Comparison of ENCODE assay signal across 16 cellular contexts in the genomic region with DNA sequence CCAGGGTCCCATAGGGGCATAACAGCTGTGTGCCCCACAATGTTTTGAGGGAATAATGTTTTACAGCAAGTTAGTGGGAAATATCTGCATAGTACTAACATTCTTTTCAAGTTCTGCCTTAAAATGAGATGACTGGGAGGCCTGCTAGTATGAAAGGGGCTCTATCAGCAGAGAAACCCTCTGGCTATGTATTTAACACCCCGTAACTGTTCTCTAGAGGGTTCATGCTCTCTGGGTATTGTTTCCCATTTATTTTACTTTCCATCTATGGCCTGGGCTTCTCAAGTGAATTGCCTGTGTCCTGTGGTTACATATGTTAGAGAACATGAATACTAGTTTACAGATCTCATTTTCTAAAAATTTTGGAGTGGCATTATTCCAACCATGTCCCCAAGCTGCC.
"Had no signal": no experiment of that assay in that cellular context is flagged by ENCODE, and none has a peak within 500 bp of the region (broad histone marks: within the 10 kb centered on the region; RNA-seq: fewer than 3 reads in every experiment).

No MANE protein-coding gene starts in this region.

- DNase-seq: activated CD4-positive, CD25-positive, alpha-beta regulatory T cell; amygdala; body of pancreas; caudate nucleus; colonic mucosa; kidney; left ventricle myocardium superior; mesendoderm; psoas muscle; right lobe of liver; stimulated activated naive CD8-positive, alpha-beta T cell treated with anti-CD3 and anti-CD28 coated beads, Interleukin-15, amount 100 ng/mL, for 72 hours; SW 1271 had no signal

- FAIRE-seq: kidney had no signal

- H3K27ac Mint-ChIP-seq: activated naive CD4-positive, alpha-beta T cell treated with anti-CD3 and anti-CD28 coated beads, Interleukin-2, amount 50 U/mL, for 72 hours; T-helper 2 cell treated with Interferon-gamma antibody and Interleukin-4, amounts not matched to agents 5 μg/mL and 100 μg/mL, for 36 hours had no signal

- H3K4me3 Mint-ChIP-seq: activated CD4-positive, alpha-beta T cell treated with anti-CD3 and anti-CD28 coated beads, Interleukin-2, amount 10 ng/mL, durations not matched to agents 24 days and 14 days; neural crest cell; stimulated activated naive CD8-positive, alpha-beta T cell treated with anti-CD3 and anti-CD28 coated beads, Interleukin-15, amount 100 ng/mL, for 72 hours; T-helper 2 cell treated with Interferon-gamma antibody and Interleukin-4, amounts not matched to agents 5 μg/mL and 100 μg/mL, for 36 hours had no signal

- H3K27me3 Mint-ChIP-seq: activated CD4-positive, alpha-beta T cell treated with anti-CD3 and anti-CD28 coated beads, Interleukin-2, amount 10 ng/mL, durations not matched to agents 24 days and 14 days; stimulated activated naive CD8-positive, alpha-beta T cell treated with anti-CD3 and anti-CD28 coated beads, Interleukin-15, amount 100 ng/mL, for 72 hours had no signal

- ATAC-seq: activated naive CD4-positive, alpha-beta T cell treated with anti-CD3 and anti-CD28 coated beads, Interleukin-2, amount 50 U/mL, for 72 hours; body of pancreas; left ventricle myocardium superior; psoas muscle; right lobe of liver; stimulated activated naive CD8-positive, alpha-beta T cell treated with anti-CD3 and anti-CD28 coated beads, Interleukin-15, amount 100 ng/mL, for 72 hours had no signal
